Comparison of ENCODE assay signal across 1 cellular context in genomic region chr4:11904991-11905760, GRCh38.
TF ChIP-seq lines count a peak whose summit lies in the region.

No MANE protein-coding gene starts in this region.

TF ChIP-seq in HepG2, 621 proteins besides CTCF, POLR2A, EP300 and RAD21:
- no peak for TF ChIP-seq ZNF761 (CRISPR knock-in tag; conservative IDR thresholded peaks at IDR 0.05)
- no peak for TF ChIP-seq CAMTA2 (CRISPR knock-in tag; IDR thresholded peaks at IDR 0.05; ENCODE audit: borderline replicate concordance)
- TF ChIP-seq U2AF1 (optimal IDR thresholded peaks at IDR 0.05; ENCODE audit: low read depth, low read length), result no peak
- TF ChIP-seq ZNF260 (CRISPR knock-in tag; IDR thresholded peaks at IDR 0.05; ENCODE audit: borderline replicate concordance, low read depth), result no peak
- TF ChIP-seq ZNF75D (CRISPR knock-in tag; IDR thresholded peaks at IDR 0.05; ENCODE audit: borderline replicate concordance), result no peak
- no peak for TF ChIP-seq ZNF704 (CRISPR knock-in tag; IDR thresholded peaks at IDR 0.05; ENCODE audit: borderline replicate concordance)
- TF ChIP-seq HOXA3 (CRISPR knock-in tag; IDR thresholded peaks at IDR 0.05), result no peak
- no peak for TF ChIP-seq CREB3 (CRISPR knock-in tag; IDR thresholded peaks at IDR 0.05)
